16 cellular contexts compared by ENCODE assay signal in the genomic region with DNA sequence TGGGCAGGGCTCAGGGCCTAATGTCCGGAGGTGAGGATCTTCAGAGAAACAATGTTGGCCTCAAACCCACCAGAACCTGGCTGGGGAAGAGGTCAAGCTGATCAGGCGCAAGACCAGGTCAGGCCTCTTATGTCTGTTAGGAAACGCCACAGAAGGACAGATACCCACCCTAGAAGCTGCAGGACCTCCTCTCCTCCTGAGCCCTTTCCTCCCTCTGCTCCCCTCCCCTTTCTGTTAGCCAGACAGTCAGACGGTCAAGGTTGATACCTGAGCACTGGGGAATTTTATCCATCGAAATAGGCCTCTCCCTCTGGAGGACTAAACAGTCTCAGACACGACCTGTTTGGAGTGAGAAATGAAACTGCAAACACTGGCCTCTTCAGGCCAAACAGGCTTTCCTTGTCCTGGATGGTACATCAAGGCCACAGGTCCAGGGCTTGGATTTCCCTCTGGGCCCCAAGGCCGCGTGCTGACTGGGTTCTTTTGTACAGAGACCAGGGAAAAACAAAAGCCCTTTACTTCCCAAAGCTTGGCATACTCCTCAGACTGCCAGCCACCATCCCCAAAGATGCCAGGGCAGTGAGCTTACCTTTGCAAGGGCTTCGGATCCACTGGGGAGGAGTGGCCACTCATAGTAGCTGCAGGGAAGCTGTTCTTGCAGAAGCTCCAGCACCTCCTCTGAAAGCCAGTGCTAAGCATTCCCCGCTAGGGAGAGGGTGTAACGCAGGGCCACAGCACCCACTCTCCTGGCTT.
A peak's percentile ranks its signal among the peaks of the same experiment; 100 is the strongest.
DNase-seq lines count a peak whose midpoint lies in the region; ATAC-seq and TF ChIP-seq lines count a peak whose summit lies in the region.
"Had no signal": no experiment of that assay in that cellular context is flagged by ENCODE, and none has a peak within 500 bp of the region (broad histone marks: within the 10 kb centered on the region; RNA-seq: fewer than 3 reads in every experiment).

No MANE protein-coding gene starts in this region.

- peak overlapping the region; percentile 18 for H3K27ac Mint-ChIP-seq in dendritic cell treated with granulocyte-macrophage colony-stimulating factor and Interleukin-4, amounts not matched to agents 40 ng/mL and 50 ng/mL, for 4 days
- no peak overlapping the region for H3K27ac Mint-ChIP-seq in activated naive CD4-positive, alpha-beta T cell treated with anti-CD3 and anti-CD28 coated beads, Interleukin-2, amount 10 ng/mL, durations not matched to agents 7 days and 5 days
- H3K27ac Mint-ChIP-seq: CD4-positive, alpha-beta T cell; HFFc6 had no signal

- peaks cover 28% of the 10 kb centered on the region for H3K4me1 Mint-ChIP-seq in dendritic cell treated with granulocyte-macrophage colony-stimulating factor and Interleukin-4, amounts not matched to agents 40 ng/mL and 50 ng/mL, for 4 days (ENCODE audit: low read depth)
- H3K4me1 Mint-ChIP-seq in activated naive CD4-positive, alpha-beta T cell treated with anti-CD3 and anti-CD28 coated beads, Interleukin-2, amount 10 ng/mL, durations not matched to agents 7 days and 5 days = peaks cover 49% of the 10 kb centered on the region

- CTCF ChIA-PET in activated naive CD4-positive, alpha-beta T cell treated with anti-CD3 and anti-CD28 coated beads, Interleukin-2, amount 10 ng/mL, durations not matched to agents 7 days and 5 days (lab: Charles Lee) = interaction anchor here (1.1 kb wide), 2 partner anchors 11 to 63 kb away, joined by 3 read pairs; no protein-coding TSS in a partner anchor

- TF ChIP-seq CTCF in LNCaP clone FGC (IDR thresholded peaks at IDR 0.05; ENCODE audit: control insufficient read depth, extremely low read depth, insufficient read depth) = 0 out of 2 replicates have a peak, but pooled peaks have one; percentile 1

- no peaks in the 10 kb centered on the region for H3K36me3 Mint-ChIP-seq in dendritic cell treated with granulocyte-macrophage colony-stimulating factor and Interleukin-4, amounts not matched to agents 40 ng/mL and 50 ng/mL, for 4 days (ENCODE audit: low read depth)
- peaks cover 9% of the 10 kb centered on the region for H3K36me3 Mint-ChIP-seq in activated naive CD4-positive, alpha-beta T cell treated with anti-CD3 and anti-CD28 coated beads, Interleukin-2, amount 10 ng/mL, durations not matched to agents 7 days and 5 days

- intact Hi-C loops in dendritic cell treated with granulocyte-macrophage colony-stimulating factor and Interleukin-4, amounts not matched to agents 40 ng/mL and 50 ng/mL, for 4 days (cut with micrococcal nuclease) = no loop called here
- intact Hi-C loops in posterior vena cava (cut with DNase I) = no loop called here

- no peaks in the 10 kb centered on the region for H3K27me3 Mint-ChIP-seq in dendritic cell treated with granulocyte-macrophage colony-stimulating factor and Interleukin-4, amounts not matched to agents 40 ng/mL and 50 ng/mL, for 4 days
- H3K27me3 Mint-ChIP-seq in activated naive CD4-positive, alpha-beta T cell treated with anti-CD3 and anti-CD28 coated beads, Interleukin-2, amount 10 ng/mL, durations not matched to agents 7 days and 5 days = no peaks in the 10 kb centered on the region
- H3K27me3 Mint-ChIP-seq: activated naive CD8-positive, alpha-beta T cell treated with anti-CD3 and anti-CD28 coated beads for 36 hours; CD4-positive, alpha-beta T cell had no signal

- ATAC-seq in HG03469 (IDR thresholded peaks at IDR 0.05; ENCODE audit: unreplicated experiment) = no peak
- no peak for ATAC-seq in GM18870 (IDR thresholded peaks at IDR 0.05; ENCODE audit: unreplicated experiment)
- ATAC-seq: psoas muscle had no signal

- no peak overlapping the region for H3K4me3 Mint-ChIP-seq in dendritic cell treated with granulocyte-macrophage colony-stimulating factor and Interleukin-4, amounts not matched to agents 40 ng/mL and 50 ng/mL, for 4 days
- H3K4me3 Mint-ChIP-seq in activated naive CD4-positive, alpha-beta T cell treated with anti-CD3 and anti-CD28 coated beads, Interleukin-2, amount 10 ng/mL, durations not matched to agents 7 days and 5 days = no peak overlapping the region
- H3K4me3 Mint-ChIP-seq: activated naive CD8-positive, alpha-beta T cell treated with anti-CD3 and anti-CD28 coated beads for 36 hours; CD4-positive, alpha-beta T cell; HFFc6 had no signal

- H3K4me3 ChIP-seq in LNCaP clone FGC (ENCODE audit: low read depth, low read length) = no peak overlapping the region
- H3K4me3 ChIP-seq: A549, psoas muscle had no signal

- H3K9me3 Mint-ChIP-seq in dendritic cell treated with granulocyte-macrophage colony-stimulating factor and Interleukin-4, amounts not matched to agents 40 ng/mL and 50 ng/mL, for 4 days = no peaks in the 10 kb centered on the region
- H3K9me3 Mint-ChIP-seq in activated naive CD4-positive, alpha-beta T cell treated with anti-CD3 and anti-CD28 coated beads, Interleukin-2, amount 10 ng/mL, durations not matched to agents 7 days and 5 days = no peaks in the 10 kb centered on the region
- H3K9me3 Mint-ChIP-seq: activated naive CD8-positive, alpha-beta T cell treated with anti-CD3 and anti-CD28 coated beads for 36 hours; CD4-positive, alpha-beta T cell; HFFc6 had no signal

- peak; percentile 28 for DNase-seq in NCI-H510A treated with DMSO at 0.1 percent for 48 hours (lab: John Stamatoyannopoulos, UW)
- no peak for DNase-seq in NCI-H510A (lab: John Stamatoyannopoulos, UW)
- DNase-seq in LNCaP clone FGC (ENCODE audit: low read depth) = no peak
- DNase-seq in posterior vena cava (ENCODE audit: low spot score) = peak; percentile 64
- DNase-seq in activated naive CD4-positive, alpha-beta T cell treated with anti-CD3 and anti-CD28 coated beads, Interleukin-2, amount 10 ng/mL, durations not matched to agents 7 days and 5 days = no peak
- DNase-seq: activated naive CD8-positive, alpha-beta T cell treated with anti-CD3 and anti-CD28 coated beads for 36 hours; activated T-cell treated with anti-CD3 and anti-CD28 coated beads, Interleukin-2, amount 50 U/mL, for 1 hour; CD4-positive, alpha-beta T cell; GF-D8; HFFc6; NCI-H187 treated with DMSO at 0.1 percent for 48 hours; psoas muscle had no signal

Comparison
In these comparisons a context has a peak if more than half of its experiments do, and no peak if none do; other contexts are left out.
1. DNase-seq: peak in NCI-H510A treated with DMSO at 0.1 percent for 48 hours (single experiment) and posterior vena cava (single experiment); none in NCI-H510A (single experiment), LNCaP clone FGC (single experiment) and activated naive CD4-positive, alpha-beta T cell treated with anti-CD3 and anti-CD28 coated beads, Interleukin-2, amount 10 ng/mL, durations not matched to agents 7 days and 5 days (single experiment).